ENCODE assay signal across 37 cellular contexts in genomic region chr15:73852507-73852906, GRCh38. TPM values are rescaled to one million over a fixed set of nuclear protein-coding genes. Genes with fewer than 3 reads are reported as not detected.
"Had no signal": no experiment of that assay in that cellular context is flagged by ENCODE, and none has a peak within 500 bp of the region (broad histone marks: within the 10 kb centered on the region; RNA-seq: fewer than 3 reads in every experiment).

No MANE protein-coding gene starts in this region.

- H3K9ac ChIP-seq: KMS-11 had no signal

- DNase-seq: KBM-7, MG63, MM.1S, MV-4-11, NCI-H1048, NCI-H1092, NCI-H1092 treated with DMSO at 0.1 percent for 48 hours, NCI-H1105, NCI-H1105 treated with DMSO at 0.1 percent for 48 hours, NCI-H1417, NCI-H1417 treated with DMSO at 0.1 percent for 48 hours, NCI-H1436, NCI-H1436 treated with DMSO at 0.1 percent for 48 hours, NCI-H146, NCI-H1694, NCI-H1694 treated with DMSO at 0.1 percent for 48 hours, NCI-H187, NCI-H187 treated with DMSO at 0.1 percent for 48 hours, NCI-H1930, NCI-H2029, NCI-H2029 treated with DMSO at 0.1 percent for 48 hours, NCI-H2081, NCI-H2081 treated with DMSO at 0.1 percent for 48 hours, NCI-H2107, NCI-H2171, NCI-H2171 treated with DMSO at 0.1 percent for 48 hours, NCI-H2227 treated with DMSO at 0.1 percent for 48 hours, NCI-H226, NCI-H345, NCI-H446, NCI-H446 treated with DMSO at 0.1 percent for 48 hours, NCI-H510A had no signal

- H3K36me3 ChIP-seq: MG63 had no signal

- H3K4me2 ChIP-seq: KMS-11 had no signal

- H3K9me3 ChIP-seq: MG63 had no signal

- H3K27ac ChIP-seq: KMS-11 had no signal

- H3K4me3 ChIP-seq: MG63 had no signal

RNA-seq across cellular contexts. Expression of gene TBC1D21, which starts 20.9 kb away (rescaled TPM):
- total RNA-seq: LHCN-M2, M059J, MCF 10A, NCI-H460 had no signal
